In the genomic region with DNA sequence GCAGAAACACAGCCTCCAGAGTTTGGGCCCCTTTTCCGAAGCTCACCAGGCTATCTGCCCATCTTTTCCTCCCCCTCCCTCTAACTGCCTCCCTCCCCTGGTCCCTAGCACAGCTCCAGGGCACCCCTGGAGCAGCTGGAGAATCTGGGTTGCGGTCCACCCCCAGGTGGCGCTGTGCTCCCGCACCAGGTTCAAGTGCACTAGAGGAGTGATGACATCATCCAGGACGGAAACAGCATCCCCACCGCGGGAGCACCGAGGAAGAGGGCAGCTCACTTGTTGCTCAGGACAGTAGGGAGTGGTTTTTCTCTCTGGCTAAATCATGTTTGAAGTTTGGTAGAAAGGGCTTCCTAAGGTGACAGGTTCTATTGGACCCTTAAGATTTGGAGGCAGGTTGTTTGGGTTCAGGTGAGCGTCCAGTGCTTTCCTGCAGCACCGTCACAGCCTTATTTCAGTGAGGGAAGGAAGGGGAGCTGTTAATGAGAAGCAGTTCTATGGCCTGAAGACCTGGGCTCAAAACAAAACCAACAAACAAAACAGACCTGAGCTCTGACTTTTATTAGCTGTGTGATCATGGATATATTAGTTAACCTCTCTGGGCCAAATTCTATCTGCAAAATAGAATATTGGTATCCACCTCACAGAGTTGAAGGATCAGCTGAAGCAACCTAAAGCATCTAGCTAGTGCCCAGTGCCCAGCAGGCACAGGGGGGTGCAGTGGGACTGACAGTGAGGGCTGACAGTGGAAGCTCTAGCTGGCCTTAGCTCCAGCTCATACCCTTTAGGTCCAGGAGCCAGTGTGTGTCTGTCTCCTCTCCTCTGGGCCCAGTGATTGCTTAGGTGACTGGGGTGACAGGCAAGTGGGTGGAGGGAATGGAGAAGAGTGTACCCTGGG, we compare ENCODE assay signal across 1 cellular context.
A peak's percentile ranks its signal among the peaks of the same experiment; 100 is the strongest.
TF ChIP-seq lines count a peak whose summit lies in the region.

No MANE protein-coding gene starts in this region.

TF ChIP-seq in WTC11, 78 proteins besides CTCF, POLR2A, EP300 and RAD21 (continued from another document and continues in another):
- TF ChIP-seq, protein P1, sequence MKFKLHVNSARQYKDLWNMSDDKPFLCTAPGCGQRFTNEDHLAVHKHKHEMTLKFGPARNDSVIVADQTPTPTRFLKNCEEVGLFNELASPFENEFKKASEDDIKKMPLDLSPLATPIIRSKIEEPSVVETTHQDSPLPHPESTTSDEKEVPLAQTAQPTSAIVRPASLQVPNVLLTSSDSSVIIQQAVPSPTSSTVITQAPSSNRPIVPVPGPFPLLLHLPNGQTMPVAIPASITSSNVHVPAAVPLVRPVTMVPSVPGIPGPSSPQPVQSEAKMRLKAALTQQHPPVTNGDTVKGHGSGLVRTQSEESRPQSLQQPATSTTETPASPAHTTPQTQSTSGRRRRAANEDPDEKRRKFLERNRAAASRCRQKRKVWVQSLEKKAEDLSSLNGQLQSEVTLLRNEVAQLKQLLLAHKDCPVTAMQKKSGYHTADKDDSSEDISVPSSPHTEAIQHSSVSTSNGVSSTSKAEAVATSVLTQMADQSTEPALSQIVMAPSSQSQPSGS (CRISPR knock-in tag; IDR thresholded peaks at IDR 0.05; ENCODE audit: borderline replicate concordance, low read depth): no peak; the same call in 1 of the 2 replicates
- TF ChIP-seq, protein P2, sequence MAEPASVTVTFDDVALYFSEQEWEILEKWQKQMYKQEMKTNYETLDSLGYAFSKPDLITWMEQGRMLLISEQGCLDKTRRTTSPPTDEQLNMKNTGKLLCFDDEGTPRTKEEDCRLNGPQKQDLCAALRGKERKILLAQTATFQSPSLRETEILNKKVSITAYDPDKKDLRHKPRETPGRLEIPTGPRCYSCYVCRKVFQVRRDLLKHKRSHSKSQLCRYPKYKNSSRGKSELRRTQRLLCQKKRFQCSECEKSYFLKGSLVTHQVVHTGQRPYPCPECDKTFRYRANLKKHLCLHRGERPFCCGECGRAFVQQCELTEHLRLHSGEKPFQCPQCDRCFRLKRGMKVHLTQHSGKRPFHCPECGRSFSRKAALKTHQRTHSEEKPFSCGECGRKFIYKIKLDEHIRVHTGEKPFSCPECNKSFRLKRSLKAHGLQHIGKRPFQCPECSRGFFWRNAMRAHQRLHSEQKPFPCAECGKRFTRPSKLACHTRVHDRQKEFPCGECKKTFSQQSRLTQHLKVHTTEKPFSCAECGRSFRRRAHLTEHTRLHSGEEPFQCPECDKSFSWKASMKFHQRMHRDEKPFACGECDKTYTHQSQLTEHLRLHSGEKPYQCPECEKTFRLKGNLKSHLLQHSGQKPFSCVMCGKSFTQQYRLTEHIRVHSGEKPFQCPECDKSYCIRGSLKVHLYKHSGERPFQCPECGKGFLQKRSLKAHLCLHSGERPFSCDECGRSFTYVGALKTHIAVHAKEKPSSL (CRISPR knock-in tag; conservative IDR thresholded peaks at IDR 0.05): no peak
- TF ChIP-seq, protein P3, sequence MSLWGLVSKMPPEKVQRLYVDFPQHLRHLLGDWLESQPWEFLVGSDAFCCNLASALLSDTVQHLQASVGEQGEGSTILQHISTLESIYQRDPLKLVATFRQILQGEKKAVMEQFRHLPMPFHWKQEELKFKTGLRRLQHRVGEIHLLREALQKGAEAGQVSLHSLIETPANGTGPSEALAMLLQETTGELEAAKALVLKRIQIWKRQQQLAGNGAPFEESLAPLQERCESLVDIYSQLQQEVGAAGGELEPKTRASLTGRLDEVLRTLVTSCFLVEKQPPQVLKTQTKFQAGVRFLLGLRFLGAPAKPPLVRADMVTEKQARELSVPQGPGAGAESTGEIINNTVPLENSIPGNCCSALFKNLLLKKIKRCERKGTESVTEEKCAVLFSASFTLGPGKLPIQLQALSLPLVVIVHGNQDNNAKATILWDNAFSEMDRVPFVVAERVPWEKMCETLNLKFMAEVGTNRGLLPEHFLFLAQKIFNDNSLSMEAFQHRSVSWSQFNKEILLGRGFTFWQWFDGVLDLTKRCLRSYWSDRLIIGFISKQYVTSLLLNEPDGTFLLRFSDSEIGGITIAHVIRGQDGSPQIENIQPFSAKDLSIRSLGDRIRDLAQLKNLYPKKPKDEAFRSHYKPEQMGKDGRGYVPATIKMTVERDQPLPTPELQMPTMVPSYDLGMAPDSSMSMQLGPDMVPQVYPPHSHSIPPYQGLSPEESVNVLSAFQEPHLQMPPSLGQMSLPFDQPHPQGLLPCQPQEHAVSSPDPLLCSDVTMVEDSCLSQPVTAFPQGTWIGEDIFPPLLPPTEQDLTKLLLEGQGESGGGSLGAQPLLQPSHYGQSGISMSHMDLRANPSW (CRISPR knock-in tag; conservative IDR thresholded peaks at IDR 0.05; ENCODE audit: low read depth): no peak
- TF ChIP-seq, protein P4, sequence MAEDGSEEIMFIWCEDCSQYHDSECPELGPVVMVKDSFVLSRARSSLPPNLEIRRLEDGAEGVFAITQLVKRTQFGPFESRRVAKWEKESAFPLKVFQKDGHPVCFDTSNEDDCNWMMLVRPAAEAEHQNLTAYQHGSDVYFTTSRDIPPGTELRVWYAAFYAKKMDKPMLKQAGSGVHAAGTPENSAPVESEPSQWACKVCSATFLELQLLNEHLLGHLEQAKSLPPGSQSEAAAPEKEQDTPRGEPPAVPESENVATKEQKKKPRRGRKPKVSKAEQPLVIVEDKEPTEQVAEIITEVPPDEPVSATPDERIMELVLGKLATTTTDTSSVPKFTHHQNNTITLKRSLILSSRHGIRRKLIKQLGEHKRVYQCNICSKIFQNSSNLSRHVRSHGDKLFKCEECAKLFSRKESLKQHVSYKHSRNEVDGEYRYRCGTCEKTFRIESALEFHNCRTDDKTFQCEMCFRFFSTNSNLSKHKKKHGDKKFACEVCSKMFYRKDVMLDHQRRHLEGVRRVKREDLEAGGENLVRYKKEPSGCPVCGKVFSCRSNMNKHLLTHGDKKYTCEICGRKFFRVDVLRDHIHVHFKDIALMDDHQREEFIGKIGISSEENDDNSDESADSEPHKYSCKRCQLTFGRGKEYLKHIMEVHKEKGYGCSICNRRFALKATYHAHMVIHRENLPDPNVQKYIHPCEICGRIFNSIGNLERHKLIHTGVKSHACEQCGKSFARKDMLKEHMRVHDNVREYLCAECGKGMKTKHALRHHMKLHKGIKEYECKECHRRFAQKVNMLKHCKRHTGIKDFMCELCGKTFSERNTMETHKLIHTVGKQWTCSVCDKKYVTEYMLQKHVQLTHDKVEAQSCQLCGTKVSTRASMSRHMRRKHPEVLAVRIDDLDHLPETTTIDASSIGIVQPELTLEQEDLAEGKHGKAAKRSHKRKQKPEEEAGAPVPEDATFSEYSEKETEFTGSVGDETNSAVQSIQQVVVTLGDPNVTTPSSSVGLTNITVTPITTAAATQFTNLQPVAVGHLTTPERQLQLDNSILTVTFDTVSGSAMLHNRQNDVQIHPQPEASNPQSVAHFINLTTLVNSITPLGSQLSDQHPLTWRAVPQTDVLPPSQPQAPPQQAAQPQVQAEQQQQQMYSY (CRISPR knock-in tag; IDR thresholded peaks at IDR 0.05): no peak
- TF ChIP-seq TEAD1 (CRISPR knock-in tag; IDR thresholded peaks at IDR 0.05) (no peak; the same call in 1 of the 2 replicates), RORB (CRISPR knock-in tag; IDR thresholded peaks at IDR 0.05) (no peak), ZNF232 (CRISPR knock-in tag; IDR thresholded peaks at IDR 0.05) (no peak), TCF7 (CRISPR knock-in tag; IDR thresholded peaks at IDR 0.05; ENCODE audit: low read depth) (no peak), JAZF1 (CRISPR knock-in tag; IDR thresholded peaks at IDR 0.05) (no peak), ZNF219 (CRISPR knock-in tag; IDR thresholded peaks at IDR 0.05; ENCODE audit: borderline replicate concordance) (no peak), MYBL2 (CRISPR knock-in tag; IDR thresholded peaks at IDR 0.05) (no peak), ZNF121 (CRISPR knock-in tag; IDR thresholded peaks at IDR 0.05) (no peak), FOXJ3 (CRISPR knock-in tag; IDR thresholded peaks at IDR 0.05; ENCODE audit: borderline replicate concordance) (no peak), SMAD3 (CRISPR knock-in tag; IDR thresholded peaks at IDR 0.05; ENCODE audit: borderline replicate concordance) (no peak), SMAD4 (CRISPR knock-in tag; IDR thresholded peaks at IDR 0.05) (no peak), ZNF138 (CRISPR knock-in tag; conservative IDR thresholded peaks at IDR 0.05) (no peak)
- TF ChIP-seq, protein P5, sequence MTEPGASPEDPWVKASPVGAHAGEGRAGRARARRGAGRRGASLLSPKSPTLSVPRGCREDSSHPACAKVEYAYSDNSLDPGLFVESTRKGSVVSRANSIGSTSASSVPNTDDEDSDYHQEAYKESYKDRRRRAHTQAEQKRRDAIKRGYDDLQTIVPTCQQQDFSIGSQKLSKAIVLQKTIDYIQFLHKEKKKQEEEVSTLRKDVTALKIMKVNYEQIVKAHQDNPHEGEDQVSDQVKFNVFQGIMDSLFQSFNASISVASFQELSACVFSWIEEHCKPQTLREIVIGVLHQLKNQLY (CRISPR knock-in tag; IDR thresholded peaks at IDR 0.05): no peak
- TF ChIP-seq, protein P6, sequence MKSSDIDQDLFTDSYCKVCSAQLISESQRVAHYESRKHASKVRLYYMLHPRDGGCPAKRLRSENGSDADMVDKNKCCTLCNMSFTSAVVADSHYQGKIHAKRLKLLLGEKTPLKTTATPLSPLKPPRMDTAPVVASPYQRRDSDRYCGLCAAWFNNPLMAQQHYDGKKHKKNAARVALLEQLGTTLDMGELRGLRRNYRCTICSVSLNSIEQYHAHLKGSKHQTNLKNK (CRISPR knock-in tag; IDR thresholded peaks at IDR 0.05): no peak
- TF ChIP-seq, protein P7, sequence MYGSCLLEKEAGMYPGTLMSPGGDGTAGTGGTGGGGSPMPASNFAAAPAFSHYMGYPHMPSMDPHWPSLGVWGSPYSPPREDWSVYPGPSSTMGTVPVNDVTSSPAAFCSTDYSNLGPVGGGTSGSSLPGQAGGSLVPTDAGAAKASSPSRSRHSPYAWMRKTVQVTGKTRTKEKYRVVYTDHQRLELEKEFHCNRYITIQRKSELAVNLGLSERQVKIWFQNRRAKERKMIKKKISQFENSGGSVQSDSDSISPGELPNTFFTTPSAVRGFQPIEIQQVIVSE (CRISPR knock-in tag; IDR thresholded peaks at IDR 0.05; ENCODE audit: borderline replicate concordance): no peak
- TF ChIP-seq, protein P8, sequence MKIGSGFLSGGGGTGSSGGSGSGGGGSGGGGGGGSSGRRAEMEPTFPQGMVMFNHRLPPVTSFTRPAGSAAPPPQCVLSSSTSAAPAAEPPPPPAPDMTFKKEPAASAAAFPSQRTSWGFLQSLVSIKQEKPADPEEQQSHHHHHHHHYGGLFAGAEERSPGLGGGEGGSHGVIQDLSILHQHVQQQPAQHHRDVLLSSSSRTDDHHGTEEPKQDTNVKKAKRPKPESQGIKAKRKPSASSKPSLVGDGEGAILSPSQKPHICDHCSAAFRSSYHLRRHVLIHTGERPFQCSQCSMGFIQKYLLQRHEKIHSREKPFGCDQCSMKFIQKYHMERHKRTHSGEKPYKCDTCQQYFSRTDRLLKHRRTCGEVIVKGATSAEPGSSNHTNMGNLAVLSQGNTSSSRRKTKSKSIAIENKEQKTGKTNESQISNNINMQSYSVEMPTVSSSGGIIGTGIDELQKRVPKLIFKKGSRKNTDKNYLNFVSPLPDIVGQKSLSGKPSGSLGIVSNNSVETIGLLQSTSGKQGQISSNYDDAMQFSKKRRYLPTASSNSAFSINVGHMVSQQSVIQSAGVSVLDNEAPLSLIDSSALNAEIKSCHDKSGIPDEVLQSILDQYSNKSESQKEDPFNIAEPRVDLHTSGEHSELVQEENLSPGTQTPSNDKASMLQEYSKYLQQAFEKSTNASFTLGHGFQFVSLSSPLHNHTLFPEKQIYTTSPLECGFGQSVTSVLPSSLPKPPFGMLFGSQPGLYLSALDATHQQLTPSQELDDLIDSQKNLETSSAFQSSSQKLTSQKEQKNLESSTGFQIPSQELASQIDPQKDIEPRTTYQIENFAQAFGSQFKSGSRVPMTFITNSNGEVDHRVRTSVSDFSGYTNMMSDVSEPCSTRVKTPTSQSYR (CRISPR knock-in tag; IDR thresholded peaks at IDR 0.05): no peak
- TF ChIP-seq, protein P9, sequence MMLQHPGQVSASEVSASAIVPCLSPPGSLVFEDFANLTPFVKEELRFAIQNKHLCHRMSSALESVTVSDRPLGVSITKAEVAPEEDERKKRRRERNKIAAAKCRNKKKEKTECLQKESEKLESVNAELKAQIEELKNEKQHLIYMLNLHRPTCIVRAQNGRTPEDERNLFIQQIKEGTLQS (CRISPR knock-in tag; conservative IDR thresholded peaks at IDR 0.05): peak; percentile 87
- TF ChIP-seq, protein P10, sequence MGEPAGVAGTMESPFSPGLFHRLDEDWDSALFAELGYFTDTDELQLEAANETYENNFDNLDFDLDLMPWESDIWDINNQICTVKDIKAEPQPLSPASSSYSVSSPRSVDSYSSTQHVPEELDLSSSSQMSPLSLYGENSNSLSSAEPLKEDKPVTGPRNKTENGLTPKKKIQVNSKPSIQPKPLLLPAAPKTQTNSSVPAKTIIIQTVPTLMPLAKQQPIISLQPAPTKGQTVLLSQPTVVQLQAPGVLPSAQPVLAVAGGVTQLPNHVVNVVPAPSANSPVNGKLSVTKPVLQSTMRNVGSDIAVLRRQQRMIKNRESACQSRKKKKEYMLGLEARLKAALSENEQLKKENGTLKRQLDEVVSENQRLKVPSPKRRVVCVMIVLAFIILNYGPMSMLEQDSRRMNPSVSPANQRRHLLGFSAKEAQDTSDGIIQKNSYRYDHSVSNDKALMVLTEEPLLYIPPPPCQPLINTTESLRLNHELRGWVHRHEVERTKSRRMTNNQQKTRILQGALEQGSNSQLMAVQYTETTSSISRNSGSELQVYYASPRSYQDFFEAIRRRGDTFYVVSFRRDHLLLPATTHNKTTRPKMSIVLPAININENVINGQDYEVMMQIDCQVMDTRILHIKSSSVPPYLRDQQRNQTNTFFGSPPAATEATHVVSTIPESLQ (CRISPR knock-in tag; IDR thresholded peaks at IDR 0.05): no peak
- TF ChIP-seq, protein P11, sequence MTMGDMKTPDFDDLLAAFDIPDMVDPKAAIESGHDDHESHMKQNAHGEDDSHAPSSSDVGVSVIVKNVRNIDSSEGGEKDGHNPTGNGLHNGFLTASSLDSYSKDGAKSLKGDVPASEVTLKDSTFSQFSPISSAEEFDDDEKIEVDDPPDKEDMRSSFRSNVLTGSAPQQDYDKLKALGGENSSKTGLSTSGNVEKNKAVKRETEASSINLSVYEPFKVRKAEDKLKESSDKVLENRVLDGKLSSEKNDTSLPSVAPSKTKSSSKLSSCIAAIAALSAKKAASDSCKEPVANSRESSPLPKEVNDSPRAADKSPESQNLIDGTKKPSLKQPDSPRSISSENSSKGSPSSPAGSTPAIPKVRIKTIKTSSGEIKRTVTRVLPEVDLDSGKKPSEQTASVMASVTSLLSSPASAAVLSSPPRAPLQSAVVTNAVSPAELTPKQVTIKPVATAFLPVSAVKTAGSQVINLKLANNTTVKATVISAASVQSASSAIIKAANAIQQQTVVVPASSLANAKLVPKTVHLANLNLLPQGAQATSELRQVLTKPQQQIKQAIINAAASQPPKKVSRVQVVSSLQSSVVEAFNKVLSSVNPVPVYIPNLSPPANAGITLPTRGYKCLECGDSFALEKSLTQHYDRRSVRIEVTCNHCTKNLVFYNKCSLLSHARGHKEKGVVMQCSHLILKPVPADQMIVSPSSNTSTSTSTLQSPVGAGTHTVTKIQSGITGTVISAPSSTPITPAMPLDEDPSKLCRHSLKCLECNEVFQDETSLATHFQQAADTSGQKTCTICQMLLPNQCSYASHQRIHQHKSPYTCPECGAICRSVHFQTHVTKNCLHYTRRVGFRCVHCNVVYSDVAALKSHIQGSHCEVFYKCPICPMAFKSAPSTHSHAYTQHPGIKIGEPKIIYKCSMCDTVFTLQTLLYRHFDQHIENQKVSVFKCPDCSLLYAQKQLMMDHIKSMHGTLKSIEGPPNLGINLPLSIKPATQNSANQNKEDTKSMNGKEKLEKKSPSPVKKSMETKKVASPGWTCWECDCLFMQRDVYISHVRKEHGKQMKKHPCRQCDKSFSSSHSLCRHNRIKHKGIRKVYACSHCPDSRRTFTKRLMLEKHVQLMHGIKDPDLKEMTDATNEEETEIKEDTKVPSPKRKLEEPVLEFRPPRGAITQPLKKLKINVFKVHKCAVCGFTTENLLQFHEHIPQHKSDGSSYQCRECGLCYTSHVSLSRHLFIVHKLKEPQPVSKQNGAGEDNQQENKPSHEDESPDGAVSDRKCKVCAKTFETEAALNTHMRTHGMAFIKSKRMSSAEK (CRISPR knock-in tag; IDR thresholded peaks at IDR 0.05; ENCODE audit: borderline replicate concordance): no peak
